1 cellular context compared by ENCODE assay signal in the genomic region with DNA sequence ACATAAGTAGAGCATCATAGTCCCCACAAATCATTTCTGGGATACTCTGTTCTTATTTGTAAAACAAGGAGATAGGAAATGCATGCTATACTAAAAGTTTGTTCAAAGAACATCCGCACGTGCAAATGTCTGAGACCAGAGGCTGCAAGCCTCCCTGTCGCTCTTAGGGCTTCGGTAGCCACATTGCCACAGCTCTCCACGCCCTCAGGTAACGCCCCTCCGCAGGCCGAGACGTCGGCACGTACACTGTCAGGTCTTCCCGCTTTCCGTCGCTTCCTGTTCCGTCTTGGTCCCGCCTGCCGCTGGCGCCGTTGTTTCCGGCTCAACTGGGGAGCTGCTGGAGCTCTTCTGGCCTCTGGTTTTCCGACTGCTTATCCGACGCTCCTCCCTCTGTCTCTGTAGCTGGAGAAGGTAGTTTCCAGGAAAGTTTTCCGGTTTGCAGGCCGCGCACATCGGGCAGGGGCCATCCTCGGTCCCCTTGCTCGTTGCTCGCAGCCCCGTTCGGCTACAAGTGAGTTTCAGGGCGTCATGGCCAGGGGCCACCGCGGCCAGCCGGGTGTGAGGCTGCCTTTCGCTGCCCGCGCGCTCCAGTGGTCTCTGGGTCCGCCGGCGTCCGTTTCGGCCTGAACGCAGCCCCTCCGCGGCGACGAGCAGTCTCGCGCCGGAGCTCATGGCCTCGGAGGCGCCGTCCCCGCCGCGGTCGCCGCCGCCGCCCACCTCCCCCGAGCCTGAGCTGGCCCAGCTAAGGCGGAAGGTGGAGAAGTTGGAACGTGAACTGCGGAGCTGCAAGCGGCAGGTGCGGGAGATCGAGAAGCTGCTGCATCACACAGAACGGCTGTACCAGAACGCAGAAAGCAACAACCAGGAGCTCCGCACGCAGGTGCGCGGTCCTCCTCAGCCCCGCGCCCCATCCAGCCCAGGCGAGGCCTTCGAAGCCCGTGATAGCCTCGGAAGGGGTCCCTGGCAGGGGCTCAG.
TF ChIP-seq lines count a peak whose summit lies in the region.

A gene with protein sequence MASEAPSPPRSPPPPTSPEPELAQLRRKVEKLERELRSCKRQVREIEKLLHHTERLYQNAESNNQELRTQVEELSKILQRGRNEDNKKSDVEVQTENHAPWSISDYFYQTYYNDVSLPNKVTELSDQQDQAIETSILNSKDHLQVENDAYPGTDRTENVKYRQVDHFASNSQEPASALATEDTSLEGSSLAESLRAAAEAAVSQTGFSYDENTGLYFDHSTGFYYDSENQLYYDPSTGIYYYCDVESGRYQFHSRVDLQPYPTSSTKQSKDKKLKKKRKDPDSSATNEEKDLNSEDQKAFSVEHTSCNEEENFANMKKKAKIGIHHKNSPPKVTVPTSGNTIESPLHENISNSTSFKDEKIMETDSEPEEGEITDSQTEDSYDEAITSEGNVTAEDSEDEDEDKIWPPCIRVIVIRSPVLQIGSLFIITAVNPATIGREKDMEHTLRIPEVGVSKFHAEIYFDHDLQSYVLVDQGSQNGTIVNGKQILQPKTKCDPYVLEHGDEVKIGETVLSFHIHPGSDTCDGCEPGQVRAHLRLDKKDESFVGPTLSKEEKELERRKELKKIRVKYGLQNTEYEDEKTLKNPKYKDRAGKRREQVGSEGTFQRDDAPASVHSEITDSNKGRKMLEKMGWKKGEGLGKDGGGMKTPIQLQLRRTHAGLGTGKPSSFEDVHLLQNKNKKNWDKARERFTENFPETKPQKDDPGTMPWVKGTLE (plus strand): TSS at position 308 of the 975 bp plus-strand sequence. CDS start 363 bp downstream, at position 671.

TF ChIP-seq in K562, 482 proteins besides CTCF, POLR2A, EP300 and RAD21 (continued from another document and continues in another):
- 0 out of 2 replicates have a peak, but pooled peaks have one; percentile 86 for TF ChIP-seq NR3C1 (CRISPR knock-in tag; IDR thresholded peaks at IDR 0.05)
- no peak for TF ChIP-seq PHB2 (IDR thresholded peaks at IDR 0.05; ENCODE audit: low read depth)
- TF ChIP-seq TEAD2 (tag; IDR thresholded peaks at IDR 0.05), result no peak
- TF ChIP-seq NFRKB (IDR thresholded peaks at IDR 0.05; ENCODE audit: low read depth), result 0 out of 2 replicates have a peak, but pooled peaks have one; percentile 49
- TF ChIP-seq, protein P1, sequence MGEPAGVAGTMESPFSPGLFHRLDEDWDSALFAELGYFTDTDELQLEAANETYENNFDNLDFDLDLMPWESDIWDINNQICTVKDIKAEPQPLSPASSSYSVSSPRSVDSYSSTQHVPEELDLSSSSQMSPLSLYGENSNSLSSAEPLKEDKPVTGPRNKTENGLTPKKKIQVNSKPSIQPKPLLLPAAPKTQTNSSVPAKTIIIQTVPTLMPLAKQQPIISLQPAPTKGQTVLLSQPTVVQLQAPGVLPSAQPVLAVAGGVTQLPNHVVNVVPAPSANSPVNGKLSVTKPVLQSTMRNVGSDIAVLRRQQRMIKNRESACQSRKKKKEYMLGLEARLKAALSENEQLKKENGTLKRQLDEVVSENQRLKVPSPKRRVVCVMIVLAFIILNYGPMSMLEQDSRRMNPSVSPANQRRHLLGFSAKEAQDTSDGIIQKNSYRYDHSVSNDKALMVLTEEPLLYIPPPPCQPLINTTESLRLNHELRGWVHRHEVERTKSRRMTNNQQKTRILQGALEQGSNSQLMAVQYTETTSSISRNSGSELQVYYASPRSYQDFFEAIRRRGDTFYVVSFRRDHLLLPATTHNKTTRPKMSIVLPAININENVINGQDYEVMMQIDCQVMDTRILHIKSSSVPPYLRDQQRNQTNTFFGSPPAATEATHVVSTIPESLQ (CRISPR knock-in tag; IDR thresholded peaks at IDR 0.05), result no peak
- peak; percentile 72; the same call in 1 of the 2 replicates for TF ChIP-seq CBX1 (IDR thresholded peaks at IDR 0.05; ENCODE audit: low read depth)
- 0 out of 2 replicates have a peak, but pooled peaks have one; percentile 26 for TF ChIP-seq NCOA1 (IDR thresholded peaks at IDR 0.05; ENCODE audit: low read depth)
- peak; percentile 88 for TF ChIP-seq ETV1 (tag; conservative IDR thresholded peaks at IDR 0.05; ENCODE audit: low read depth)
- peak; percentile 91 for TF ChIP-seq CREM (IDR thresholded peaks at IDR 0.05; ENCODE audit: low read depth)
- peak; percentile 68; the same call in 1 of the 2 replicates for TF ChIP-seq GTF2E2 (tag; IDR thresholded peaks at IDR 0.05)
- TF ChIP-seq, protein P2, sequence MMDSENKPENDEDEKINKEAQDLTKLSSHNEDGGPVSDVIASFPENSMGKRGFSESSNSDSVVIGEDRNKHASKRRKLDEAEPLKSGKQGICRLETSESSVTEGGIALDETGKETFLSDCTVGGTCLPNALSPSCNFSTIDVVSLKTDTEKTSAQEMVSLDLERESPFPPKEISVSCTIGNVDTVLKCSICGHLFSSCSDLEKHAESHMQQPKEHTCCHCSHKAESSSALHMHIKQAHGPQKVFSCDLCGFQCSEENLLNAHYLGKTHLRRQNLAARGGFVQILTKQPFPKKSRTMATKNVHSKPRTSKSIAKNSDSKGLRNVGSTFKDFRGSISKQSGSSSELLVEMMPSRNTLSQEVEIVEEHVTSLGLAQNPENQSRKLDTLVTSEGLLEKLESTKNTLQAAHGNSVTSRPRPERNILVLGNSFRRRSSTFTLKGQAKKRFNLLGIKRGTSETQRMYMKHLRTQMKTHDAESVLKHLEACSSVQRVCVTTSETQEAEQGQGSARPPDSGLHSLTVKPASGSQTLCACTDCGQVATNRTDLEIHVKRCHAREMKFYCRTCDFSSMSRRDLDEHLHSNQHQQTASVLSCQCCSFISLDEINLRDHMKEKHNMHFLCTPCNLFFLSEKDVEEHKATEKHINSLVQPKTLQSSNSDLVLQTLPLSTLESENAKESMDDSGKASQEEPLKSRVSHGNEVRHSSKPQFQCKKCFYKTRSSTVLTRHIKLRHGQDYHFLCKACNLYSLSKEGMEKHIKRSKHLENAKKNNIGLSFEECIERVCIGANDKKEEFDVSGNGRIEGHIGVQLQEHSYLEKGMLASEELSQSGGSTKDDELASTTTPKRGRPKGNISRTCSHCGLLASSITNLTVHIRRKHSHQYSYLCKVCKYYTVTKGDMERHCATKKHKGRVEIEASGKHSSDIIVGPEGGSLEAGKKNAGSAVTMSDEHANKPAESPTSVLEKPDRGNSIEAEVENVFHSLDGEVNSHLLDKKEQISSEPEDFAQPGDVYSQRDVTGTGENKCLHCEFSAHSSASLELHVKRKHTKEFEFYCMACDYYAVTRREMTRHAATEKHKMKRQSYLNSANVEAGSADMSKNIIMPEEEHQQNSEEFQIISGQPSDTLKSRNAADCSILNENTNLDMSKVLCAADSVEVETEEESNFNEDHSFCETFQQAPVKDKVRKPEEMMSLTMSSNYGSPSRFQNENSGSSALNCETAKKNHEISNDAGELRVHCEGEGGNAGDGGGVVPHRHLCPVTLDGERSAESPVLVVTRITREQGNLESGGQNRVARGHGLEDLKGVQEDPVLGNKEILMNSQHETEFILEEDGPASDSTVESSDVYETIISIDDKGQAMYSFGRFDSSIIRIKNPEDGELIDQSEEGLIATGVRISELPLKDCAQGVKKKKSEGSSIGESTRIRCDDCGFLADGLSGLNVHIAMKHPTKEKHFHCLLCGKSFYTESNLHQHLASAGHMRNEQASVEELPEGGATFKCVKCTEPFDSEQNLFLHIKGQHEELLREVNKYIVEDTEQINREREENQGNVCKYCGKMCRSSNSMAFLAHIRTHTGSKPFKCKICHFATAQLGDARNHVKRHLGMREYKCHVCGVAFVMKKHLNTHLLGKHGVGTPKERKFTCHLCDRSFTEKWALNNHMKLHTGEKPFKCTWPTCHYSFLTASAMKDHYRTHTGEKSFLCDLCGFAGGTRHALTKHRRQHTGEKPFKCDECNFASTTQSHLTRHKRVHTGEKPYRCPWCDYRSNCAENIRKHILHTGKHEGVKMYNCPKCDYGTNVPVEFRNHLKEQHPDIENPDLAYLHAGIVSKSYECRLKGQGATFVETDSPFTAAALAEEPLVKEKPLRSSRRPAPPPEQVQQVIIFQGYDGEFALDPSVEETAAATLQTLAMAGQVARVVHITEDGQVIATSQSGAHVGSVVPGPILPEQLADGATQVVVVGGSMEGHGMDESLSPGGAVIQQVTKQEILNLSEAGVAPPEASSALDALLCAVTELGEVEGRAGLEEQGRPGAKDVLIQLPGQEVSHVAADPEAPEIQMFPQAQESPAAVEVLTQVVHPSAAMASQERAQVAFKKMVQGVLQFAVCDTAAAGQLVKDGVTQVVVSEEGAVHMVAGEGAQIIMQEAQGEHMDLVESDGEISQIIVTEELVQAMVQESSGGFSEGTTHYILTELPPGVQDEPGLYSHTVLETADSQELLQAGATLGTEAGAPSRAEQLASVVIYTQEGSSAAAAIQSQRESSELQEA (IDR thresholded peaks at IDR 0.05; ENCODE audit: low read depth), result peak; percentile 94
- peak; percentile 38 for TF ChIP-seq TAF9B (IDR thresholded peaks at IDR 0.05; ENCODE audit: partially characterized antibody)
- no peak for TF ChIP-seq ZNF785 (CRISPR knock-in tag; IDR thresholded peaks at IDR 0.05)
- TF ChIP-seq ZNF311 (CRISPR knock-in tag; IDR thresholded peaks at IDR 0.05), result no peak
- TF ChIP-seq MBD2 (IDR thresholded peaks at IDR 0.05; ENCODE audit: borderline replicate concordance, low read depth), result peak; percentile 78
- TF ChIP-seq, protein P3, sequence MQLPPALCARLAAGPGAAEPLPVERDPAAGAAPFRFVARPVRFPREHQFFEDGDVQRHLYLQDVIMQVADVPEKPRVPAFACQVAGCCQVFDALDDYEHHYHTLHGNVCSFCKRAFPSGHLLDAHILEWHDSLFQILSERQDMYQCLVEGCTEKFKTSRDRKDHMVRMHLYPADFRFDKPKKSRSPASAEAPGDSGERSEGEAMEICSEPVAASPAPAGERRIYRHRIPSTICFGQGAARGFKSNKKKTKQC (CRISPR knock-in tag; IDR thresholded peaks at IDR 0.05), result 0 out of 2 replicates have a peak, but pooled peaks have one; percentile 65
- no peak for TF ChIP-seq CHCHD3 (CRISPR knock-in tag; IDR thresholded peaks at IDR 0.05)
- TF ChIP-seq, protein P4, sequence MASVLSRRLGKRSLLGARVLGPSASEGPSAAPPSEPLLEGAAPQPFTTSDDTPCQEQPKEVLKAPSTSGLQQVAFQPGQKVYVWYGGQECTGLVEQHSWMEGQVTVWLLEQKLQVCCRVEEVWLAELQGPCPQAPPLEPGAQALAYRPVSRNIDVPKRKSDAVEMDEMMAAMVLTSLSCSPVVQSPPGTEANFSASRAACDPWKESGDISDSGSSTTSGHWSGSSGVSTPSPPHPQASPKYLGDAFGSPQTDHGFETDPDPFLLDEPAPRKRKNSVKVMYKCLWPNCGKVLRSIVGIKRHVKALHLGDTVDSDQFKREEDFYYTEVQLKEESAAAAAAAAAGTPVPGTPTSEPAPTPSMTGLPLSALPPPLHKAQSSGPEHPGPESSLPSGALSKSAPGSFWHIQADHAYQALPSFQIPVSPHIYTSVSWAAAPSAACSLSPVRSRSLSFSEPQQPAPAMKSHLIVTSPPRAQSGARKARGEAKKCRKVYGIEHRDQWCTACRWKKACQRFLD (CRISPR knock-in tag; IDR thresholded peaks at IDR 0.05), result peak; percentile 66; the same call in 1 of the 2 replicates
- peak; percentile 88 for TF ChIP-seq POLR2B (IDR thresholded peaks at IDR 0.05; ENCODE audit: low read depth, partially characterized antibody)
- TF ChIP-seq TCFL5 (CRISPR knock-in tag; conservative IDR thresholded peaks at IDR 0.05), result no peak
- no peak for TF ChIP-seq STAG1 (CRISPR knock-in tag; IDR thresholded peaks at IDR 0.05; ENCODE audit: borderline replicate concordance)
- TF ChIP-seq, protein P5, sequence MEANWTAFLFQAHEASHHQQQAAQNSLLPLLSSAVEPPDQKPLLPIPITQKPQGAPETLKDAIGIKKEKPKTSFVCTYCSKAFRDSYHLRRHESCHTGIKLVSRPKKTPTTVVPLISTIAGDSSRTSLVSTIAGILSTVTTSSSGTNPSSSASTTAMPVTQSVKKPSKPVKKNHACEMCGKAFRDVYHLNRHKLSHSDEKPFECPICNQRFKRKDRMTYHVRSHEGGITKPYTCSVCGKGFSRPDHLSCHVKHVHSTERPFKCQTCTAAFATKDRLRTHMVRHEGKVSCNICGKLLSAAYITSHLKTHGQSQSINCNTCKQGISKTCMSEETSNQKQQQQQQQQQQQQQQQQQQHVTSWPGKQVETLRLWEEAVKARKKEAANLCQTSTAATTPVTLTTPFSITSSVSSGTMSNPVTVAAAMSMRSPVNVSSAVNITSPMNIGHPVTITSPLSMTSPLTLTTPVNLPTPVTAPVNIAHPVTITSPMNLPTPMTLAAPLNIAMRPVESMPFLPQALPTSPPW (CRISPR knock-in tag; IDR thresholded peaks at IDR 0.05), result no peak
- TF ChIP-seq, protein P6, sequence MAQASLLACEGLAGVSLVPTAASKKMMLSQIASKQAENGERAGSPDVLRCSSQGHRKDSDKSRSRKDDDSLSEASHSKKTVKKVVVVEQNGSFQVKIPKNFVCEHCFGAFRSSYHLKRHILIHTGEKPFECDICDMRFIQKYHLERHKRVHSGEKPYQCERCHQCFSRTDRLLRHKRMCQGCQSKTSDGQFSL (CRISPR knock-in tag; IDR thresholded peaks at IDR 0.05), result no peak
- TF ChIP-seq, protein P6 (tag; IDR thresholded peaks at IDR 0.05), result no peak
- TF ChIP-seq, protein P7, sequence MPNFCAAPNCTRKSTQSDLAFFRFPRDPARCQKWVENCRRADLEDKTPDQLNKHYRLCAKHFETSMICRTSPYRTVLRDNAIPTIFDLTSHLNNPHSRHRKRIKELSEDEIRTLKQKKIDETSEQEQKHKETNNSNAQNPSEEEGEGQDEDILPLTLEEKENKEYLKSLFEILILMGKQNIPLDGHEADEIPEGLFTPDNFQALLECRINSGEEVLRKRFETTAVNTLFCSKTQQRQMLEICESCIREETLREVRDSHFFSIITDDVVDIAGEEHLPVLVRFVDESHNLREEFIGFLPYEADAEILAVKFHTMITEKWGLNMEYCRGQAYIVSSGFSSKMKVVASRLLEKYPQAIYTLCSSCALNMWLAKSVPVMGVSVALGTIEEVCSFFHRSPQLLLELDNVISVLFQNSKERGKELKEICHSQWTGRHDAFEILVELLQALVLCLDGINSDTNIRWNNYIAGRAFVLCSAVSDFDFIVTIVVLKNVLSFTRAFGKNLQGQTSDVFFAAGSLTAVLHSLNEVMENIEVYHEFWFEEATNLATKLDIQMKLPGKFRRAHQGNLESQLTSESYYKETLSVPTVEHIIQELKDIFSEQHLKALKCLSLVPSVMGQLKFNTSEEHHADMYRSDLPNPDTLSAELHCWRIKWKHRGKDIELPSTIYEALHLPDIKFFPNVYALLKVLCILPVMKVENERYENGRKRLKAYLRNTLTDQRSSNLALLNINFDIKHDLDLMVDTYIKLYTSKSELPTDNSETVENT (CRISPR knock-in tag; IDR thresholded peaks at IDR 0.05), result no peak
- peak; percentile 34 for TF ChIP-seq CHD1 (IDR thresholded peaks at IDR 0.05; ENCODE audit: low read length)
- no peak for TF ChIP-seq NFIX (CRISPR knock-in tag; IDR thresholded peaks at IDR 0.05; ENCODE audit: low read depth)
- TF ChIP-seq ZBTB17 (CRISPR knock-in tag; IDR thresholded peaks at IDR 0.05), result 0 out of 2 replicates have a peak, but pooled peaks have one; percentile 13
- TF ChIP-seq NFE2 (IDR thresholded peaks at IDR 0.05; ENCODE audit: low read depth), result no peak
- TF ChIP-seq CEBPB (tag; IDR thresholded peaks at IDR 0.05), result no peak
- 0 out of 2 replicates have a peak, but pooled peaks have one; percentile 32 for TF ChIP-seq SIN3B (IDR thresholded peaks at IDR 0.05; ENCODE audit: low read depth)
- no peak for TF ChIP-seq ZFP30 (CRISPR knock-in tag; IDR thresholded peaks at IDR 0.05; ENCODE audit: borderline replicate concordance)
- TF ChIP-seq ZNF589 (CRISPR knock-in tag; IDR thresholded peaks at IDR 0.05; ENCODE audit: low read depth), result no peak
- no peak for TF ChIP-seq SLC30A9 (CRISPR knock-in tag; IDR thresholded peaks at IDR 0.05)
- no peak for TF ChIP-seq POLR2AphosphoS2 (IDR thresholded peaks at IDR 0.05; ENCODE audit: low read length)
- no peak for TF ChIP-seq FOXK1 (CRISPR knock-in tag; IDR thresholded peaks at IDR 0.05; ENCODE audit: borderline replicate concordance)
- TF ChIP-seq ZNF174 (CRISPR knock-in tag; IDR thresholded peaks at IDR 0.05), result no peak
- peak; percentile 51 for TF ChIP-seq ASH1L (IDR thresholded peaks at IDR 0.05; ENCODE audit: borderline replicate concordance, low read depth, partially characterized antibody)
